ENCODE assay signal across 1 cellular context in the genomic region with DNA sequence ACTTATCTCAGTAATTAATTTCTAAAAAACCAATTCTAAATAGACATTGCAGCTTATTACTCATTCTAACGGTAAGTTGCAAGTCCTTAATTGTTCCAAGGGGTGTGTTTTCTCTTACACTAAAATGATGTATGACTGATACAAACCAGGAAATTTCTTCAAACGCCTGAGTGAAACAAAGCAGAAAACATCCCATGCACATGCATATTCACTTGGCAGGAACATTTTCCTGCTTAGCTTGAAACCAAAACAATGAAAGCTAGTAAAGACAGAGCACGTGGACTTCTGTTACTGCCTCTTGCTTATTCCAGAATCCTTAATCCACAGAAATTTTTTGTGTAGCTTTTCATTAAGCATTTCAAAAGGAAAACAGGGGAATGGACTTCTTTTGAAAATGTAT.
TF ChIP-seq lines count a peak whose summit lies in the region.

No MANE protein-coding gene starts in this region.

TF ChIP-seq in H1, 55 proteins besides CTCF, POLR2A, EP300 and RAD21:
- no peak for TF ChIP-seq BRCA1 (IDR thresholded peaks at IDR 0.05; ENCODE audit: low read depth, low read length)
- no peak for TF ChIP-seq CBX8 (IDR thresholded peaks at IDR 0.05; ENCODE audit: borderline replicate concordance, low read depth, low read length)
- no peak for TF ChIP-seq YY1 (IDR thresholded peaks at IDR 0.05; ENCODE audit: low read depth, low read length)
- no peak for TF ChIP-seq KDM1A (IDR thresholded peaks at IDR 0.05; ENCODE audit: borderline replicate concordance, low read length)
- no peak for TF ChIP-seq SP1 (IDR thresholded peaks at IDR 0.05; ENCODE audit: low read depth, low read length)
- no peak for TF ChIP-seq SP4 (IDR thresholded peaks at IDR 0.05; ENCODE audit: low read length)
